20 cellular contexts compared by ENCODE assay signal in genomic region chr4:75030028-75030427, GRCh38.
"Had no signal": no experiment of that assay in that cellular context is flagged by ENCODE, and none has a peak within 500 bp of the region (broad histone marks: within the 10 kb centered on the region; RNA-seq: fewer than 3 reads in every experiment).

No MANE protein-coding gene starts in this region.

- DNase-seq: cortex of kidney; dorsolateral prefrontal cortex; effector CD8-positive, alpha-beta T cell; heart right ventricle; islet precursor cell; left ventricle myocardium superior; mesenchymal stem cell; naive thymus-derived CD8-positive, alpha-beta T cell; posterior cingulate gyrus; sigmoid colon; stimulated activated CD4-positive, alpha-beta T cell treated with anti-CD3 and anti-CD28 coated beads, Interleukin-12 subunit alpha, Interleukin-12 subunit beta, amount 100 ng/mL, for 4 hours; stimulated activated naive CD4-positive, alpha-beta T cell; stomach; substantia nigra had no signal

- H3K36me3 Mint-ChIP-seq: naive thymus-derived CD8-positive, alpha-beta T cell had no signal

- H3K27me3 ChIP-seq: dorsolateral prefrontal cortex, heart right ventricle, neutrophil, right atrium auricular region, sigmoid colon, stomach had no signal

- H3K36me3 ChIP-seq: heart right ventricle, neutrophil, right atrium auricular region, sigmoid colon, thoracic aorta had no signal

- H3K27ac ChIP-seq: dorsolateral prefrontal cortex, heart right ventricle, neutrophil, right atrium auricular region, sigmoid colon, stomach, thoracic aorta had no signal

- H3K9me3 ChIP-seq: heart right ventricle, neutrophil, right atrium auricular region, sigmoid colon, stomach, thoracic aorta had no signal

- ATAC-seq: heart right ventricle; left ventricle myocardium superior; naive thymus-derived CD8-positive, alpha-beta T cell had no signal

- H3K4me3 ChIP-seq: dorsolateral prefrontal cortex, heart right ventricle, lung, right atrium auricular region, sigmoid colon, skin epidermis, stomach, thoracic aorta had no signal

- FAIRE-seq: frontal cortex had no signal

- H3K4me3 Mint-ChIP-seq: naive thymus-derived CD8-positive, alpha-beta T cell had no signal

- H3K27ac Mint-ChIP-seq: naive thymus-derived CD8-positive, alpha-beta T cell had no signal
